Comparison of ENCODE assay signal across 28 cellular contexts in genomic region chr15:24318981-24319380, GRCh38.
DNase-seq lines count a peak whose midpoint lies in the region; ATAC-seq and TF ChIP-seq lines count a peak whose summit lies in the region.
"Had no signal": no experiment of that assay in that cellular context is flagged by ENCODE, and none has a peak within 500 bp of the region (broad histone marks: within the 10 kb centered on the region; RNA-seq: fewer than 3 reads in every experiment).

No MANE protein-coding gene starts in this region.

- no peaks in the 10 kb centered on the region for H3K36me3 Mint-ChIP-seq in activated T-cell treated with anti-CD3 and anti-CD28 coated beads, Interleukin-2, amount 50 U/mL, for 72 hours (ENCODE audit: insufficient read depth in 2 of 2)
- H3K36me3 Mint-ChIP-seq in activated T-cell treated with anti-CD3 and anti-CD28 coated beads, Interleukin-2, amount 50 U/mL, for 24 hours (ENCODE audit: low read depth), result no peaks in the 10 kb centered on the region
- H3K36me3 Mint-ChIP-seq: CD14-positive monocyte; CD8-positive, alpha-beta memory T cell had no signal

- H3K4me1 ChIP-seq in foreskin keratinocyte, result no peaks in the 10 kb centered on the region
- H3K4me1 ChIP-seq: BE2C, Peyer's patch had no signal

- H3K4me3 ChIP-seq in astrocyte of the spinal cord (ENCODE audit: low read depth, low read length), result no peak overlapping the region
- H3K4me3 ChIP-seq: K562, MG63, Peyer's patch had no signal

- no peak for TF ChIP-seq CTCF in astrocyte of the spinal cord (IDR thresholded peaks at IDR 0.05; ENCODE audit: low read depth, low read length)
- TF ChIP-seq CTCF in foreskin keratinocyte (conservative IDR thresholded peaks at IDR 0.05), result no peak

- no peak overlapping the region for H3K27ac ChIP-seq in foreskin keratinocyte
- H3K27ac ChIP-seq: 22Rv1, Peyer's patch had no signal

- H3K27me3 Mint-ChIP-seq in activated T-cell treated with anti-CD3 and anti-CD28 coated beads, Interleukin-2, amount 50 U/mL, for 72 hours (ENCODE audit: low read depth), result no peaks in the 10 kb centered on the region
- H3K27me3 Mint-ChIP-seq in activated T-cell treated with anti-CD3 and anti-CD28 coated beads, Interleukin-2, amount 50 U/mL, for 24 hours, result no peaks in the 10 kb centered on the region
- H3K27me3 Mint-ChIP-seq: CD8-positive, alpha-beta memory T cell had no signal

- H3K9me3 Mint-ChIP-seq in activated T-cell treated with anti-CD3 and anti-CD28 coated beads, Interleukin-2, amount 50 U/mL, for 72 hours, result peaks cover 5 to 7% of the 10 kb centered on the region in 2 donors
- H3K9me3 Mint-ChIP-seq in activated T-cell treated with anti-CD3 and anti-CD28 coated beads, Interleukin-2, amount 50 U/mL, for 24 hours, result no peaks in the 10 kb centered on the region

- H3K27ac Mint-ChIP-seq in activated T-cell treated with anti-CD3 and anti-CD28 coated beads, Interleukin-2, amount 50 U/mL, for 72 hours, result peak overlapping the region; percentile 12
- H3K27ac Mint-ChIP-seq in activated T-cell treated with anti-CD3 and anti-CD28 coated beads, Interleukin-2, amount 50 U/mL, for 24 hours, result no peak overlapping the region
- H3K27ac Mint-ChIP-seq: CD14-positive monocyte; CD8-positive, alpha-beta memory T cell had no signal

- H3K27me3 ChIP-seq in foreskin keratinocyte, result no peaks in the 10 kb centered on the region
- H3K27me3 ChIP-seq: BE2C, MG63, Peyer's patch had no signal

- no peak for DNase-seq in activated T-cell treated with anti-CD3 and anti-CD28 coated beads, Interleukin-2, amount 50 U/mL, for 72 hours
- no peak for DNase-seq in activated T-cell treated with anti-CD3 and anti-CD28 coated beads, Interleukin-2, amount 50 U/mL, for 24 hours
- peak; percentile 3 for DNase-seq in astrocyte of the spinal cord (ENCODE audit: low read depth, low spot score)
- DNase-seq in foreskin keratinocyte, result peak; percentile 29 to 57
- DNase-seq in NOMO-1 treated with dmso at 0.1 percent for 144 hours (lab: John Stamatoyannopoulos, UW; ENCODE audit: unreplicated experiment), result no peak
- DNase-seq in NCI-H748 (lab: John Stamatoyannopoulos, UW; ENCODE audit: unreplicated experiment), result no peak
- DNase-seq: ACHN; BE2C; CD8-positive, alpha-beta memory T cell; DMS 273 treated with DMSO at 0.1 percent for 48 hours; DMS79; GF-D8; MG63; NCI-H1105 treated with DMSO at 0.1 percent for 48 hours; NCI-H146; NCI-H2029; NCI-H446; NCI-H524 treated with DMSO at 0.1 percent for 48 hours; NCI-H82; Peyer's patch; SIG-M5; SK-N-SH had no signal

- no peak for ATAC-seq in activated T-cell treated with anti-CD3 and anti-CD28 coated beads, Interleukin-2, amount 50 U/mL, for 72 hours (replicated peaks in 1 of 2)
- ATAC-seq in foreskin keratinocyte, result peak; percentile 78
- ATAC-seq in HG03097 (IDR thresholded peaks at IDR 0.05; ENCODE audit: low FRiP score, unreplicated experiment), result no peak
- ATAC-seq: HCT116, HepG2, K562 had no signal

- no peaks in the 10 kb centered on the region for H3K4me1 Mint-ChIP-seq in activated T-cell treated with anti-CD3 and anti-CD28 coated beads, Interleukin-2, amount 50 U/mL, for 72 hours (ENCODE audit: low read depth)
- H3K4me1 Mint-ChIP-seq in activated T-cell treated with anti-CD3 and anti-CD28 coated beads, Interleukin-2, amount 50 U/mL, for 24 hours (ENCODE audit: low read depth), result no peaks in the 10 kb centered on the region
- H3K4me1 Mint-ChIP-seq: CD14-positive monocyte; CD8-positive, alpha-beta memory T cell had no signal

- no peak overlapping the region for H3K4me3 Mint-ChIP-seq in activated T-cell treated with anti-CD3 and anti-CD28 coated beads, Interleukin-2, amount 50 U/mL, for 72 hours
- H3K4me3 Mint-ChIP-seq in activated T-cell treated with anti-CD3 and anti-CD28 coated beads, Interleukin-2, amount 50 U/mL, for 24 hours, result no peak overlapping the region
- H3K4me3 Mint-ChIP-seq: CD14-positive monocyte; CD8-positive, alpha-beta memory T cell had no signal

- in situ Hi-C loops in astrocyte of the spinal cord (cut with HindIII; ENCODE audit: low sequenced_read_pairs), result no loop called here

Comparison
In these comparisons a context has a peak if more than half of its experiments do, and no peak if none do; other contexts are left out.
1. DNase-seq: peak in astrocyte of the spinal cord (single experiment) and foreskin keratinocyte (2 of 2); none in activated T-cell treated with anti-CD3 and anti-CD28 coated beads, Interleukin-2, amount 50 U/mL, for 72 hours (0 of 2), activated T-cell treated with anti-CD3 and anti-CD28 coated beads, Interleukin-2, amount 50 U/mL, for 24 hours (single experiment), NOMO-1 treated with dmso at 0.1 percent for 144 hours (single experiment) and NCI-H748 (single experiment).